In the genomic region with DNA sequence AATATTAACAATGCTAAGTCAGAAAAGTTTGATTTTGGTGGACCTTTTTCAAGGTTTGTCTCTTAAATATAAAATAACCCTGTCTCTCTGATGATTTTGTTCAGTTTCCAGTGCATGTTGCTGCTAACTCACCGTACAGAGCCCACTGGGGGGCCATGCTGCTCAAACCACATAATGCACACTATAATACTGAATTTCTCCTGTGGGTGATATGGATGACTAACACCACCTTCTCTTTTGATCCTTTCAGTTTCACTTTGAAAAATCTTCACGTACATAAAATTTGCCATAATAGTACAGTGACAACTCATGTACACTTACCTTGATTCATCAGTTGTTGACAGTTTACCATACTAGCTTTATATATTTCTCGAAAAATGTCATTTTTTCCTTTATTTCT, we compare ENCODE assay signal across 8 cellular contexts.
DNase-seq lines count a peak whose midpoint lies in the region; ATAC-seq lines count a peak whose summit lies in the region.

No MANE protein-coding gene starts in this region.

- H3K4me3 Mint-ChIP-seq in memory B cell: peak overlapping the region; percentile 65

- DNase-seq in SW480 (ENCODE audit: low spot score): peak; percentile 16
- DNase-seq in memory B cell (ENCODE audit: low spot score in 2 of 2): no peak
- no peak for DNase-seq in cortex of kidney (lab: John Stamatoyannopoulos, UW)
- DNase-seq in posterior vena cava (ENCODE audit: low spot score): no peak
- DNase-seq in GDM1 (lab: John Stamatoyannopoulos, UW): no peak
- DNase-seq in NCI-H1436 treated with DMSO at 0.1 percent for 48 hours (lab: John Stamatoyannopoulos, UW): no peak

- ATAC-seq in GM18511 (IDR thresholded peaks at IDR 0.05; ENCODE audit: unreplicated experiment) (peak; percentile 75), HG02623 (IDR thresholded peaks at IDR 0.05; ENCODE audit: unreplicated experiment) (peak; percentile 60), memory B cell (ENCODE audit: low read depth) (peak; percentile 45)

- H3K27me3 Mint-ChIP-seq in memory B cell: peaks cover 2% of the 10 kb centered on the region

- no peaks in the 10 kb centered on the region for H3K9me3 Mint-ChIP-seq in memory B cell

- H3K4me1 Mint-ChIP-seq in memory B cell: peaks cover 9% of the 10 kb centered on the region

- H3K36me3 Mint-ChIP-seq in memory B cell: no peaks in the 10 kb centered on the region

- peak overlapping the region; percentile 43 for H3K27ac Mint-ChIP-seq in memory B cell

- intact Hi-C loops in posterior vena cava (cut with DNase I): no loop called here
